In the genomic region with DNA sequence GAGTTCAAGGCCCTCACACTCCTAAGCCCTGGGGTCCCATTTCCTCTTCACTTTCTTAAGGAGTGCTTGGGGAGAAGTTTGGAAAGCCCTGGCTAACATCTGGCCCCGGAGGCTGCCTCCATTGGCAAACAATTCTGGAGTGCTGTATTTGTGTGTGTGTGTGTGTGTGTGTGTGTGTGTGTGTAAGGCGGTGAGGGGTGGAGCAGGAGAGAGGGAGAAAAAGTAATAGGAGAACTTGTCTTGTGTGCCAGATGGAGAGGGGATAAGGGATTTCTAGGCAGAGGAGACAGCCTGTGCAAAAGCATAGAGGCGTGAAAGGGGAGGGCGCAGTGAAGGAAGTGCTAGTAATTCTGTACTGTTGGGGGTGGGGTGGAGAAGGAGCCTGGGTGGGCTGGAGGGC, we compare ENCODE assay signal across 1 cellular context.
TF ChIP-seq lines count a peak whose summit lies in the region.

No MANE protein-coding gene starts in this region.

TF ChIP-seq in HepG2, 621 proteins besides CTCF, POLR2A, EP300 and RAD21 (continued from another document):
- TF ChIP-seq, protein P1, sequence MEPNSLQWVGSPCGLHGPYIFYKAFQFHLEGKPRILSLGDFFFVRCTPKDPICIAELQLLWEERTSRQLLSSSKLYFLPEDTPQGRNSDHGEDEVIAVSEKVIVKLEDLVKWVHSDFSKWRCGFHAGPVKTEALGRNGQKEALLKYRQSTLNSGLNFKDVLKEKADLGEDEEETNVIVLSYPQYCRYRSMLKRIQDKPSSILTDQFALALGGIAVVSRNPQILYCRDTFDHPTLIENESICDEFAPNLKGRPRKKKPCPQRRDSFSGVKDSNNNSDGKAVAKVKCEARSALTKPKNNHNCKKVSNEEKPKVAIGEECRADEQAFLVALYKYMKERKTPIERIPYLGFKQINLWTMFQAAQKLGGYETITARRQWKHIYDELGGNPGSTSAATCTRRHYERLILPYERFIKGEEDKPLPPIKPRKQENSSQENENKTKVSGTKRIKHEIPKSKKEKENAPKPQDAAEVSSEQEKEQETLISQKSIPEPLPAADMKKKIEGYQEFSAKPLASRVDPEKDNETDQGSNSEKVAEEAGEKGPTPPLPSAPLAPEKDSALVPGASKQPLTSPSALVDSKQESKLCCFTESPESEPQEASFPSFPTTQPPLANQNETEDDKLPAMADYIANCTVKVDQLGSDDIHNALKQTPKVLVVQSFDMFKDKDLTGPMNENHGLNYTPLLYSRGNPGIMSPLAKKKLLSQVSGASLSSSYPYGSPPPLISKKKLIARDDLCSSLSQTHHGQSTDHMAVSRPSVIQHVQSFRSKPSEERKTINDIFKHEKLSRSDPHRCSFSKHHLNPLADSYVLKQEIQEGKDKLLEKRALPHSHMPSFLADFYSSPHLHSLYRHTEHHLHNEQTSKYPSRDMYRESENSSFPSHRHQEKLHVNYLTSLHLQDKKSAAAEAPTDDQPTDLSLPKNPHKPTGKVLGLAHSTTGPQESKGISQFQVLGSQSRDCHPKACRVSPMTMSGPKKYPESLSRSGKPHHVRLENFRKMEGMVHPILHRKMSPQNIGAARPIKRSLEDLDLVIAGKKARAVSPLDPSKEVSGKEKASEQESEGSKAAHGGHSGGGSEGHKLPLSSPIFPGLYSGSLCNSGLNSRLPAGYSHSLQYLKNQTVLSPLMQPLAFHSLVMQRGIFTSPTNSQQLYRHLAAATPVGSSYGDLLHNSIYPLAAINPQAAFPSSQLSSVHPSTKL (CRISPR knock-in tag; IDR thresholded peaks at IDR 0.05): no peak
- TF ChIP-seq ZNF562 (CRISPR knock-in tag; IDR thresholded peaks at IDR 0.05; ENCODE audit: borderline replicate concordance): no peak
- TF ChIP-seq, protein P2, sequence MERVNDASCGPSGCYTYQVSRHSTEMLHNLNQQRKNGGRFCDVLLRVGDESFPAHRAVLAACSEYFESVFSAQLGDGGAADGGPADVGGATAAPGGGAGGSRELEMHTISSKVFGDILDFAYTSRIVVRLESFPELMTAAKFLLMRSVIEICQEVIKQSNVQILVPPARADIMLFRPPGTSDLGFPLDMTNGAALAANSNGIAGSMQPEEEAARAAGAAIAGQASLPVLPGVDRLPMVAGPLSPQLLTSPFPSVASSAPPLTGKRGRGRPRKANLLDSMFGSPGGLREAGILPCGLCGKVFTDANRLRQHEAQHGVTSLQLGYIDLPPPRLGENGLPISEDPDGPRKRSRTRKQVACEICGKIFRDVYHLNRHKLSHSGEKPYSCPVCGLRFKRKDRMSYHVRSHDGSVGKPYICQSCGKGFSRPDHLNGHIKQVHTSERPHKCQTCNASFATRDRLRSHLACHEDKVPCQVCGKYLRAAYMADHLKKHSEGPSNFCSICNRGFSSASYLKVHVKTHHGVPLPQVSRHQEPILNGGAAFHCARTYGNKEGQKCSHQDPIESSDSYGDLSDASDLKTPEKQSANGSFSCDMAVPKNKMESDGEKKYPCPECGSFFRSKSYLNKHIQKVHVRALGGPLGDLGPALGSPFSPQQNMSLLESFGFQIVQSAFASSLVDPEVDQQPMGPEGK (CRISPR knock-in tag; IDR thresholded peaks at IDR 0.05): no peak
- no peak for TF ChIP-seq TBX3 (IDR thresholded peaks at IDR 0.05; ENCODE audit: borderline replicate concordance)
- TF ChIP-seq STAG1 (CRISPR knock-in tag; IDR thresholded peaks at IDR 0.05): no peak
- TF ChIP-seq ADNP (CRISPR knock-in tag; IDR thresholded peaks at IDR 0.05): no peak
- no peak for TF ChIP-seq CCDC6 (CRISPR knock-in tag; IDR thresholded peaks at IDR 0.05)
- TF ChIP-seq SAP130 (CRISPR knock-in tag; IDR thresholded peaks at IDR 0.05; ENCODE audit: low read depth): no peak
- TF ChIP-seq, protein P3, sequence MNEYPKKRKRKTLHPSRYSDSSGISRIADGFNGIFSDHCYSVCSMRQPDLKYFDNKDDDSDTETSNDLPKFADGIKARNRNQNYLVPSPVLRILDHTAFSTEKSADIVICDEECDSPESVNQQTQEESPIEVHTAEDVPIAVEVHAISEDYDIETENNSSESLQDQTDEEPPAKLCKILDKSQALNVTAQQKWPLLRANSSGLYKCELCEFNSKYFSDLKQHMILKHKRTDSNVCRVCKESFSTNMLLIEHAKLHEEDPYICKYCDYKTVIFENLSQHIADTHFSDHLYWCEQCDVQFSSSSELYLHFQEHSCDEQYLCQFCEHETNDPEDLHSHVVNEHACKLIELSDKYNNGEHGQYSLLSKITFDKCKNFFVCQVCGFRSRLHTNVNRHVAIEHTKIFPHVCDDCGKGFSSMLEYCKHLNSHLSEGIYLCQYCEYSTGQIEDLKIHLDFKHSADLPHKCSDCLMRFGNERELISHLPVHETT (CRISPR knock-in tag; conservative IDR thresholded peaks at IDR 0.05): no peak
- TF ChIP-seq, protein P4, sequence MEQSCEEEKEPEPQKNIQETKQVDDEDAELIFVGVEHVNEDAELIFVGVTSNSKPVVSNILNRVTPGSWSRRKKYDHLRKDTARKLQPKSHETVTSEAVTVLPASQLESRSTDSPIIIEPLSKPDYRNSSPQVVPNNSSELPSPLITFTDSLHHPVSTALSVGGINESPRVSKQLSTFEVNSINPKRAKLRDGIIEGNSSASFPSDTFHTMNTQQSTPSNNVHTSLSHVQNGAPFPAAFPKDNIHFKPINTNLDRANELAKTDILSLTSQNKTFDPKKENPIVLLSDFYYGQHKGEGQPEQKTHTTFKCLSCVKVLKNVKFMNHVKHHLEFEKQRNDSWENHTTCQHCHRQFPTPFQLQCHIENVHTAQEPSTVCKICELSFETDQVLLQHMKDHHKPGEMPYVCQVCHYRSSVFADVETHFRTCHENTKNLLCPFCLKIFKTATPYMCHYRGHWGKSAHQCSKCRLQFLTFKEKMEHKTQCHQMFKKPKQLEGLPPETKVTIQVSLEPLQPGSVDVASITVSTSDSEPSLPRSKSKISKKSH (CRISPR knock-in tag; IDR thresholded peaks at IDR 0.05; ENCODE audit: borderline replicate concordance): no peak
- TF ChIP-seq, protein P5, sequence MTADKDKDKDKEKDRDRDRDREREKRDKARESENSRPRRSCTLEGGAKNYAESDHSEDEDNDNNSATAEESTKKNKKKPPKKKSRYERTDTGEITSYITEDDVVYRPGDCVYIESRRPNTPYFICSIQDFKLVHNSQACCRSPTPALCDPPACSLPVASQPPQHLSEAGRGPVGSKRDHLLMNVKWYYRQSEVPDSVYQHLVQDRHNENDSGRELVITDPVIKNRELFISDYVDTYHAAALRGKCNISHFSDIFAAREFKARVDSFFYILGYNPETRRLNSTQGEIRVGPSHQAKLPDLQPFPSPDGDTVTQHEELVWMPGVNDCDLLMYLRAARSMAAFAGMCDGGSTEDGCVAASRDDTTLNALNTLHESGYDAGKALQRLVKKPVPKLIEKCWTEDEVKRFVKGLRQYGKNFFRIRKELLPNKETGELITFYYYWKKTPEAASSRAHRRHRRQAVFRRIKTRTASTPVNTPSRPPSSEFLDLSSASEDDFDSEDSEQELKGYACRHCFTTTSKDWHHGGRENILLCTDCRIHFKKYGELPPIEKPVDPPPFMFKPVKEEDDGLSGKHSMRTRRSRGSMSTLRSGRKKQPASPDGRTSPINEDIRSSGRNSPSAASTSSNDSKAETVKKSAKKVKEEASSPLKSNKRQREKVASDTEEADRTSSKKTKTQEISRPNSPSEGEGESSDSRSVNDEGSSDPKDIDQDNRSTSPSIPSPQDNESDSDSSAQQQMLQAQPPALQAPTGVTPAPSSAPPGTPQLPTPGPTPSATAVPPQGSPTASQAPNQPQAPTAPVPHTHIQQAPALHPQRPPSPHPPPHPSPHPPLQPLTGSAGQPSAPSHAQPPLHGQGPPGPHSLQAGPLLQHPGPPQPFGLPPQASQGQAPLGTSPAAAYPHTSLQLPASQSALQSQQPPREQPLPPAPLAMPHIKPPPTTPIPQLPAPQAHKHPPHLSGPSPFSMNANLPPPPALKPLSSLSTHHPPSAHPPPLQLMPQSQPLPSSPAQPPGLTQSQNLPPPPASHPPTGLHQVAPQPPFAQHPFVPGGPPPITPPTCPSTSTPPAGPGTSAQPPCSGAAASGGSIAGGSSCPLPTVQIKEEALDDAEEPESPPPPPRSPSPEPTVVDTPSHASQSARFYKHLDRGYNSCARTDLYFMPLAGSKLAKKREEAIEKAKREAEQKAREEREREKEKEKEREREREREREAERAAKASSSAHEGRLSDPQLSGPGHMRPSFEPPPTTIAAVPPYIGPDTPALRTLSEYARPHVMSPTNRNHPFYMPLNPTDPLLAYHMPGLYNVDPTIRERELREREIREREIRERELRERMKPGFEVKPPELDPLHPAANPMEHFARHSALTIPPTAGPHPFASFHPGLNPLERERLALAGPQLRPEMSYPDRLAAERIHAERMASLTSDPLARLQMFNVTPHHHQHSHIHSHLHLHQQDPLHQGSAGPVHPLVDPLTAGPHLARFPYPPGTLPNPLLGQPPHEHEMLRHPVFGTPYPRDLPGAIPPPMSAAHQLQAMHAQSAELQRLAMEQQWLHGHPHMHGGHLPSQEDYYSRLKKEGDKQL (CRISPR knock-in tag; IDR thresholded peaks at IDR 0.05; ENCODE audit: low read depth): no peak
- no peak for TF ChIP-seq ZNF552 (CRISPR knock-in tag; IDR thresholded peaks at IDR 0.05; ENCODE audit: borderline replicate concordance)
